ENCODE assay signal across 1 cellular context in genomic region chr21:42059721-42060120, GRCh38.
TF ChIP-seq lines count a peak whose summit lies in the region.

No MANE protein-coding gene starts in this region.

TF ChIP-seq in H1, 55 proteins besides CTCF, POLR2A, EP300 and RAD21:
- TF ChIP-seq EZH2 (IDR thresholded peaks at IDR 0.05; ENCODE audit: low read depth, low read length, severe bottlenecking) (no peak), CBX8 (IDR thresholded peaks at IDR 0.05; ENCODE audit: borderline replicate concordance, low read depth, low read length) (no peak), PHF8 (conservative IDR thresholded peaks at IDR 0.05; ENCODE audit: low read depth, low read length) (no peak), RXRA (IDR thresholded peaks at IDR 0.05; ENCODE audit: insufficient read depth, low read depth, low read length) (no peak), TAF7 (optimal IDR thresholded peaks at IDR 0.05; ENCODE audit: borderline replicate concordance, low read depth, low read length) (no peak), ASH2L (IDR thresholded peaks at IDR 0.05; ENCODE audit: low read length) (no peak), GTF2F1 (IDR thresholded peaks at IDR 0.05; ENCODE audit: borderline replicate concordance, low read depth, low read length) (no peak), ATF3 (IDR thresholded peaks at IDR 0.05; ENCODE audit: insufficient read depth, low read depth, low read length) (no peak), SUZ12 (IDR thresholded peaks at IDR 0.05; ENCODE audit: low read length) (no peak), ATF2 (IDR thresholded peaks at IDR 0.05; ENCODE audit: low read length) (no peak), SAP30 (IDR thresholded peaks at IDR 0.05; ENCODE audit: insufficient read depth, insufficient replicate concordance, low read length) (no peak), NRF1 (IDR thresholded peaks at IDR 0.05; ENCODE audit: low read depth, low read length) (no peak), SP1 (IDR thresholded peaks at IDR 0.05; ENCODE audit: low read depth, low read length) (no peak), RNF2 (IDR thresholded peaks at IDR 0.05; ENCODE audit: borderline replicate concordance, low read depth, low read length, missing control alignments, poor library complexity, severe bottlenecking) (no peak), FOSL1 (IDR thresholded peaks at IDR 0.05; ENCODE audit: insufficient read depth, low read depth, low read length) (no peak), POLR2AphosphoS5 (IDR thresholded peaks at IDR 0.05; ENCODE audit: low read depth, low read length) (no peak)
